In genomic region chr4:119116925-119117900, GRCh38 we compare ENCODE assay signal across 21 cellular contexts. TPM values are rescaled to one million over a fixed set of nuclear protein-coding genes. Genes with fewer than 3 reads are reported as not detected.
DNase-seq lines count a peak whose midpoint lies in the region; ATAC-seq and TF ChIP-seq lines count a peak whose summit lies in the region.
"Had no signal": no experiment of that assay in that cellular context is flagged by ENCODE, and none has a peak within 500 bp of the region (broad histone marks: within the 10 kb centered on the region; RNA-seq: fewer than 3 reads in every experiment).

No MANE protein-coding gene starts in this region.

- POLR2A ChIA-PET in activated CD8-positive, alpha-beta T cell treated with anti-CD3 and anti-CD28 coated beads, Interleukin-2, amount 10 ng/mL, durations not matched to agents 7 days and 5 days (lab: Charles Lee): no interaction called here

- peaks cover 2% of the 10 kb centered on the region for H3K27me3 Mint-ChIP-seq in neural progenitor cell (ENCODE audit: insufficient read depth, low read depth)
- peaks cover 2% of the 10 kb centered on the region for H3K27me3 Mint-ChIP-seq in activated CD8-positive, alpha-beta T cell treated with anti-CD3 and anti-CD28 coated beads, Interleukin-2, amount 10 ng/mL, durations not matched to agents 7 days and 5 days (ENCODE audit: low read depth)

- H3K4me1 ChIP-seq in neural progenitor cell: no peaks in the 10 kb centered on the region

- CTCF ChIA-PET in activated CD8-positive, alpha-beta T cell treated with anti-CD3 and anti-CD28 coated beads, Interleukin-2, amount 10 ng/mL, durations not matched to agents 7 days and 5 days (lab: Charles Lee): interaction anchor here (0.7 kb wide), 1 partner anchor 322 kb away, joined by 3 read pairs; no protein-coding TSS in a partner anchor

- no peaks in the 10 kb centered on the region for H3K36me3 ChIP-seq in SK-N-MC (ENCODE audit: insufficient read depth, low read length)
- no peaks in the 10 kb centered on the region for H3K36me3 ChIP-seq in neural progenitor cell
- H3K36me3 ChIP-seq: stomach had no signal

- no peaks in the 10 kb centered on the region for H3K27me3 ChIP-seq in neural progenitor cell
- H3K27me3 ChIP-seq: stomach had no signal

- peak; percentile 40 for DNase-seq in AG08395 (ENCODE audit: low spot score)
- no peak for DNase-seq in SK-N-MC (ENCODE audit: low read depth, low spot score)
- DNase-seq in fibroblast of peridontal ligament (ENCODE audit: extremely low read depth): peak; percentile 89
- no peak for DNase-seq in neural progenitor cell (ENCODE audit: low spot score)
- DNase-seq in stimulated activated CD4-positive, alpha-beta T cell treated with anti-CD3 and anti-CD28 coated beads, Interleukin-12 subunit alpha, Interleukin-12 subunit beta, amount 100 ng/mL, for 4 hours: no peak
- DNase-seq in activated CD8-positive, alpha-beta T cell treated with anti-CD3 and anti-CD28 coated beads, Interleukin-2, amount 10 ng/mL, durations not matched to agents 7 days and 5 days: no peak
- DNase-seq in middle frontal gyrus (ENCODE audit: extremely low spot score, low spot score): no peak
- DNase-seq: activated CD4-positive, alpha-beta T cell treated with anti-CD3 and anti-CD28 coated beads for 48 hours; activated naive CD4-positive, alpha-beta T cell; aorta; DMS79 treated with DMSO at 0.1 percent for 48 hours; GOT3; KBM-7; NCI-H2029; RPMI8226; stomach; T-cell had no signal

- ATAC-seq in HG02759 (IDR thresholded peaks at IDR 0.05; ENCODE audit: unreplicated experiment): no peak
- no peak for ATAC-seq in activated CD8-positive, alpha-beta T cell treated with anti-CD3 and anti-CD28 coated beads, Interleukin-2, amount 10 ng/mL, durations not matched to agents 7 days and 5 days
- ATAC-seq: T-cell had no signal

- no peaks in the 10 kb centered on the region for H3K9me3 Mint-ChIP-seq in neural progenitor cell
- no peaks in the 10 kb centered on the region for H3K9me3 Mint-ChIP-seq in activated CD8-positive, alpha-beta T cell treated with anti-CD3 and anti-CD28 coated beads, Interleukin-2, amount 10 ng/mL, durations not matched to agents 7 days and 5 days (ENCODE audit: insufficient read depth)
- H3K9me3 Mint-ChIP-seq: memory B cell, neural crest cell, T-cell had no signal

- H3K9me3 ChIP-seq in SK-N-MC (ENCODE audit: low read depth, low read length) (no peaks in the 10 kb centered on the region), neural progenitor cell (ENCODE audit: low read depth) (no peaks in the 10 kb centered on the region)
- H3K9me3 ChIP-seq: stomach had no signal

- no peak overlapping the region for H3K4me2 ChIP-seq in neural progenitor cell

- no peaks in the 10 kb centered on the region for H4K20me1 ChIP-seq in neural progenitor cell (ENCODE audit: low read depth)

- no peak for TF ChIP-seq CTCF in neural progenitor cell (IDR thresholded peaks at IDR 0.05)

- H2AFZ ChIP-seq in neural progenitor cell (replicated peaks): peak overlapping the region; percentile 85

- H3K4me1 Mint-ChIP-seq in neural progenitor cell: peaks cover 2% of the 10 kb centered on the region
- H3K4me1 Mint-ChIP-seq in activated CD8-positive, alpha-beta T cell treated with anti-CD3 and anti-CD28 coated beads, Interleukin-2, amount 10 ng/mL, durations not matched to agents 7 days and 5 days (ENCODE audit: low read depth): peaks cover 6% of the 10 kb centered on the region
- H3K4me1 Mint-ChIP-seq: memory B cell had no signal

- H3K9ac ChIP-seq in SK-N-MC (ENCODE audit: insufficient read length) (peak overlapping the region; percentile 3), neural progenitor cell (no peak overlapping the region)

- no peak overlapping the region for H3K4me3 Mint-ChIP-seq in neural progenitor cell
- no peak overlapping the region for H3K4me3 Mint-ChIP-seq in activated CD8-positive, alpha-beta T cell treated with anti-CD3 and anti-CD28 coated beads, Interleukin-2, amount 10 ng/mL, durations not matched to agents 7 days and 5 days
- H3K4me3 Mint-ChIP-seq: memory B cell, neural crest cell, T-cell had no signal

- H3K4me3 ChIP-seq in SK-N-MC (no peak overlapping the region), neural progenitor cell (no peak overlapping the region)
- H3K4me3 ChIP-seq: coronary artery, stomach had no signal

- H3F3A ChIP-seq in neural progenitor cell (ENCODE audit: low read depth): no peaks in the 10 kb centered on the region

- no peak overlapping the region for H3K27ac ChIP-seq in SK-N-MC
- H3K27ac ChIP-seq in neural progenitor cell: no peak overlapping the region
- H3K27ac ChIP-seq: coronary artery, stomach had no signal

- H3K36me3 Mint-ChIP-seq in neural progenitor cell: no peaks in the 10 kb centered on the region
- H3K36me3 Mint-ChIP-seq in activated CD8-positive, alpha-beta T cell treated with anti-CD3 and anti-CD28 coated beads, Interleukin-2, amount 10 ng/mL, durations not matched to agents 7 days and 5 days (ENCODE audit: low read depth): no peaks in the 10 kb centered on the region
- H3K36me3 Mint-ChIP-seq: memory B cell, T-cell had no signal

- H3K79me2 ChIP-seq in neural progenitor cell (ENCODE audit: low read depth): no peaks in the 10 kb centered on the region

- H3K27ac Mint-ChIP-seq in neural progenitor cell: no peak overlapping the region
- H3K27ac Mint-ChIP-seq in activated CD8-positive, alpha-beta T cell treated with anti-CD3 and anti-CD28 coated beads, Interleukin-2, amount 10 ng/mL, durations not matched to agents 7 days and 5 days: no peak overlapping the region
- H3K27ac Mint-ChIP-seq: memory B cell, T-cell had no signal

RNA-seq across cellular contexts. Expression of gene MYOZ2, which starts 18.4 kb away (rescaled TPM):
- total RNA-seq in neural progenitor cell (ENCODE audit: low replicate concordance): not detected in 2 replicates
- total RNA-seq in activated CD8-positive, alpha-beta T cell treated with anti-CD3 and anti-CD28 coated beads, Interleukin-2, amount 10 ng/mL, durations not matched to agents 7 days and 5 days: not detected
- total RNA-seq: neural crest cell, T-cell had no signal

Comparison
In these comparisons a context has a peak if more than half of its experiments do, and no peak if none do; other contexts are left out.
1. DNase-seq: peak in AG08395 (single experiment) and fibroblast of peridontal ligament (single experiment); none in SK-N-MC (single experiment), neural progenitor cell (single experiment), stimulated activated CD4-positive, alpha-beta T cell treated with anti-CD3 and anti-CD28 coated beads, Interleukin-12 subunit alpha, Interleukin-12 subunit beta, amount 100 ng/mL, for 4 hours (single experiment), activated CD8-positive, alpha-beta T cell treated with anti-CD3 and anti-CD28 coated beads, Interleukin-2, amount 10 ng/mL, durations not matched to agents 7 days and 5 days (single experiment) and middle frontal gyrus (single experiment).